ENCODE assay signal across 1 cellular context in the genomic region with DNA sequence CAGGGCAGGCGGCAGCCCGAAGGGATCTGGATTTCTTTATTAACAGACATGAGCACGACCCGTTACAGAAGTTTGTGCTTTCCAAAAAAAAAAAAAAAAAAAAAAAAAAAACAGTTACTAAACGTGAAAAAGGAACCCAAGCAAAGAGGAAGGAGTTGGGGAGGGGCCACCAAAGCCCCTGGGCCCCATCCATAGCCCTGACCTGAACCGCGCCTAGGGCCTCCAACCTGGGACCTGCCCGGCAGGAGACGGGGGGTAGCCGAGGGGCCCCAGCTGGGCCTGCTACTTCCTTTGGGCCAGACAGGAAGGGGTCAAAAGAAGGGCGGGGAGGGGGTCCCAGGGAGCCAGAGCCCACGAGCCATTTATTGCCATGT.
TF ChIP-seq lines count a peak whose summit lies in the region.

No MANE protein-coding gene starts in this region.

TF ChIP-seq in HCT116, 20 proteins besides CTCF, POLR2A, EP300 and RAD21:
- TF ChIP-seq EZH2 (IDR thresholded peaks at IDR 0.05) (no peak), ZBTB33 (IDR thresholded peaks at IDR 0.05; ENCODE audit: extremely low read depth, insufficient replicate concordance, low read length) (no peak), REST (IDR thresholded peaks at IDR 0.05; ENCODE audit: low read depth) (no peak), ZNF274 (IDR thresholded peaks at IDR 0.05; ENCODE audit: low read depth, low read length) (no peak), FOSL1 (IDR thresholded peaks at IDR 0.05; ENCODE audit: low read depth) (no peak)
